ENCODE assay signal across 1 cellular context in genomic region chr6:52523363-52524207, GRCh38.
TF ChIP-seq lines count a peak whose summit lies in the region.

No MANE protein-coding gene starts in this region.

TF ChIP-seq in GM12878, 131 proteins besides CTCF, POLR2A, EP300 and RAD21 (continued from another document):
- TF ChIP-seq E4F1 (IDR thresholded peaks at IDR 0.05; ENCODE audit: borderline replicate concordance, partially characterized antibody) (no peak), PML (IDR thresholded peaks at IDR 0.05; ENCODE audit: low read length) (no peak), BHLHE40 (IDR thresholded peaks at IDR 0.05; ENCODE audit: borderline replicate concordance in 1 of 2, low read depth in 2 of 2, low read length in 1 of 2) (no peak), BCLAF1 (IDR thresholded peaks at IDR 0.05) (no peak), KDM1A (IDR thresholded peaks at IDR 0.05; ENCODE audit: borderline replicate concordance) (no peak), TCF3 (IDR thresholded peaks at IDR 0.05; ENCODE audit: borderline replicate concordance, insufficient read depth, low read depth, low read length) (no peak), TBL1XR1 (IDR thresholded peaks at IDR 0.05; ENCODE audit: low read depth, low read length) (no peak), CEBPB (IDR thresholded peaks at IDR 0.05; ENCODE audit: borderline replicate concordance in 1 of 2, low read depth in 2 of 2, low read length in 2 of 2) (no peak), SREBF2 (IDR thresholded peaks at IDR 0.05; ENCODE audit: low read length) (no peak), MTA3 (IDR thresholded peaks at IDR 0.05; ENCODE audit: borderline replicate concordance, low read length) (no peak), FOXK2 (IDR thresholded peaks at IDR 0.05) (no peak), BCL11A (IDR thresholded peaks at IDR 0.05; ENCODE audit: low read depth, low read length) (no peak)
